ENCODE assay signal across 12 cellular contexts in the genomic region with DNA sequence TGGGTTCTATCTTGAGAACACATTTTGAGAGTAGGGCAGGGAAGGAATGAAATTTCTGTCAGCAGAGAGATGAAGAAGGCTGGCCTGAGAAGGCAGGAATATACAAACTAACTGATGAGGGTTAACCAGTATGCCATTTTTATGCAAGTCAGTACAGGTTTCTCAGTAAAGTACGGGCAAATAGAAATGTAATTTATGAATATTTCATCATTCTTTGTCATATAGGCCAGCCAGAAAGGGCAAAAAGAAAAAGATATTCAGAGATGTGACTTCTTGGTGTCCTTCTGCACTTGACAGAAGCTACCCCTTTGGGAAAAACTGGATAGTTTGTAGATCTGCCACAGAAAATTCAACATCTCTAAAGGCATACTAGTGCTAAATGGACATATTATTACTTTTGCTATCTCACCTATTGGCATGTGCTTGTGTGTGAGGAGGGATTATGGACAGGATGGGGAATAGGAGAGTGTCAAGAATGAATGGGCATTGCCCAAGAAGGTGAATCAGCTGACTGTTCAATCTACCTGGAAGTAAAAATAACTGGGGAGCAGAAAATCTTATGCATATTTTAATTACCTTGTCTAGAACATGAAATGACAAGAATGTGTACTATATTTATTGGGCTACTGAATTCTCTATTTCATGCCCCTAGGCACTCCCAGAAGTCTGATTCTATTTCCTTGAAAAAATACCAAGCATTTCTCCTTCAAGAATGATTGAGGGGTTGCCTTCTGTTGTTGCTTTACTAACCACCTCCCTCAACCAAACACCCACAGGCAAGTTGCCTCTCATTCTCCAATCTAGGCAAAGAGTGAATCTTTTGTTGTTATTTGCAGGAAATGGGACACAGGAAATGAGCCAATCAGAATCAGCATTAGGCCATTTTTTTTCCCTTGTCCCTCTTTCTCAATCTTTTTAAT.
DNase-seq lines count a peak whose midpoint lies in the region; ATAC-seq and TF ChIP-seq lines count a peak whose summit lies in the region.
"Had no signal": no experiment of that assay in that cellular context is flagged by ENCODE, and none has a peak within 500 bp of the region (broad histone marks: within the 10 kb centered on the region; RNA-seq: fewer than 3 reads in every experiment).

No MANE protein-coding gene starts in this region.

- POLR2A ChIA-PET in SK-N-SH (lab: Yijun Ruan, JAX), result no interaction called here

- no peak overlapping the region for H3K4me2 ChIP-seq in SK-N-SH

- peak overlapping the region; percentile 23 to 76 for H3K4me3 Mint-ChIP-seq in stimulated activated naive CD8-positive, alpha-beta T cell treated with anti-CD3 and anti-CD28 coated beads, Interleukin-15, amount 100 ng/mL, for 72 hours
- H3K4me3 Mint-ChIP-seq: B cell had no signal

- H3K9me2 ChIP-seq in SK-N-SH, result no peaks in the 10 kb centered on the region

- ATAC-seq in heart left ventricle, result no peak
- ATAC-seq in Right ventricle myocardium inferior, result no peak
- peak; percentile 46 for ATAC-seq in foreskin keratinocyte
- no peak for ATAC-seq in stimulated activated naive CD8-positive, alpha-beta T cell treated with anti-CD3 and anti-CD28 coated beads, Interleukin-15, amount 100 ng/mL, for 72 hours
- no peak for ATAC-seq in HG03045 (IDR thresholded peaks at IDR 0.05; ENCODE audit: unreplicated experiment)
- ATAC-seq: lower lobe of right lung had no signal

- H3K79me2 ChIP-seq in SK-N-SH (ENCODE audit: insufficient read depth), result no peaks in the 10 kb centered on the region

- H3K27ac ChIP-seq in heart left ventricle (peak overlapping the region in 11 of 12 donors; percentile 20 to 71 (median 45)), SK-N-SH (ENCODE audit: low read depth in 2 of 2, low read length in 1 of 2) (peak overlapping the region; percentile 73 to 100; a peak in 3 of 4 replicates), foreskin keratinocyte (peak overlapping the region; percentile 98)
- H3K27ac ChIP-seq: lower lobe of right lung, right lobe of liver had no signal

- peaks cover 66% of the 10 kb centered on the region for H3K4me1 Mint-ChIP-seq in stimulated activated naive CD8-positive, alpha-beta T cell treated with anti-CD3 and anti-CD28 coated beads, Interleukin-15, amount 100 ng/mL, for 72 hours

- no peaks in the 10 kb centered on the region for H3K27me3 ChIP-seq in heart left ventricle
- no peaks in the 10 kb centered on the region for H3K27me3 ChIP-seq in SK-N-SH (ENCODE audit: insufficient read depth)
- H3K27me3 ChIP-seq in foreskin keratinocyte, result no peaks in the 10 kb centered on the region
- H3K27me3 ChIP-seq: right lobe of liver had no signal

- no peak for DNase-seq in heart left ventricle
- no peak for DNase-seq in Right ventricle myocardium inferior (ENCODE audit: missing footprints)
- no peak for DNase-seq in SK-N-SH
- peak; percentile 96 to 98 for DNase-seq in foreskin keratinocyte
- DNase-seq in stimulated activated naive CD8-positive, alpha-beta T cell treated with anti-CD3 and anti-CD28 coated beads, Interleukin-15, amount 100 ng/mL, for 72 hours, result no peak
- DNase-seq in occipital lobe (lab: John Stamatoyannopoulos, UW), result no peak
- DNase-seq in mesenteric fat pad (ENCODE audit: low spot score), result no peak
- DNase-seq: lower lobe of right lung, right lobe of liver, SHP77 had no signal

- H3K9ac ChIP-seq in SK-N-SH, result no peak overlapping the region; the same call in 1 of the 2 replicates

- TF ChIP-seq RAD21 in SK-N-SH (IDR thresholded peaks at IDR 0.05; ENCODE audit: low read length), result no peak

- H3K4me3 ChIP-seq in heart left ventricle (no peak overlapping the region), SK-N-SH (ENCODE audit: low read depth in 2 of 2, low read length in 1 of 2) (no peak overlapping the region)
- H3K4me3 ChIP-seq: lower lobe of right lung, right lobe of liver had no signal

- no peaks in the 10 kb centered on the region for H4K20me1 ChIP-seq in SK-N-SH (ENCODE audit: insufficient read depth)

- H3K9me3 ChIP-seq in heart left ventricle (peaks cover 0 to 12% (median 0%) of the 10 kb centered on the region in 12 donors), SK-N-SH (no peaks in the 10 kb centered on the region)
- H3K9me3 ChIP-seq: lower lobe of right lung, right lobe of liver had no signal

- H3K4me1 ChIP-seq in heart left ventricle (peaks cover 0 to 34% (median 11%) of the 10 kb centered on the region in 12 donors), SK-N-SH (ENCODE audit: control insufficient read depth in 1 of 2, insufficient read depth in 2 of 2, low read depth in 1 of 2, low read length in 1 of 2) (peaks cover 0 to 44% of the 10 kb centered on the region in 2 experiments; a peak in 3 of 4 replicates), foreskin keratinocyte (peaks cover 47% of the 10 kb centered on the region)
- H3K4me1 ChIP-seq: lower lobe of right lung, right lobe of liver had no signal

- H3K27me3 Mint-ChIP-seq in stimulated activated naive CD8-positive, alpha-beta T cell treated with anti-CD3 and anti-CD28 coated beads, Interleukin-15, amount 100 ng/mL, for 72 hours, result no peaks in the 10 kb centered on the region
- H3K27me3 Mint-ChIP-seq: B cell had no signal

- TF ChIP-seq CTCF in heart left ventricle (IDR thresholded peaks at IDR 0.05) (no peak), SK-N-SH (IDR thresholded peaks at IDR 0.05) (no peak), foreskin keratinocyte (conservative IDR thresholded peaks at IDR 0.05) (no peak)

- H3K9me3 Mint-ChIP-seq in stimulated activated naive CD8-positive, alpha-beta T cell treated with anti-CD3 and anti-CD28 coated beads, Interleukin-15, amount 100 ng/mL, for 72 hours, result peaks cover 12 to 29% of the 10 kb centered on the region in 2 donors

- TF ChIP-seq EP300 in SK-N-SH (IDR thresholded peaks at IDR 0.05; ENCODE audit: borderline replicate concordance in 1 of 2, low read depth in 1 of 2, low read length in 1 of 2), result no peak

- CTCF ChIA-PET in SK-N-SH (lab: Yijun Ruan, JAX), result interaction anchor here (0.8 to 1.3 kb wide), 2 partner anchors 24 to 423 kb away, joined by 3 read pairs; no protein-coding TSS in a partner anchor

- H3F3A ChIP-seq in SK-N-SH (replicated peaks; ENCODE audit: insufficient read depth), result peaks cover 15% of the 10 kb centered on the region

- WGBS in heart left ventricle, 4 donors, result 95 to 98% (median 97%) methylated on average over 1 of the region's 1 CpG
- WGBS in SK-N-SH (ENCODE audit: low lambda C conversion rate), result 80% methylated on average over 1 of the region's 1 CpG

- H2AFZ ChIP-seq in SK-N-SH (ENCODE audit: low read depth), result peak overlapping the region; percentile 37

- intact Hi-C loops in heart left ventricle (cut with DNase I) (no loop called here), Right ventricle myocardium inferior (cut with DNase I) (no loop called here)

- H3K36me3 ChIP-seq in heart left ventricle, result no peaks in the 10 kb centered on the region
- H3K36me3 ChIP-seq in SK-N-SH (replicated peaks in 1 of 2; ENCODE audit: control insufficient read depth in 1 of 2, insufficient read depth in 2 of 2, low read length in 1 of 2), result no peaks in the 10 kb centered on the region
- H3K36me3 ChIP-seq: lower lobe of right lung, right lobe of liver had no signal

- H3K27ac Mint-ChIP-seq in stimulated activated naive CD8-positive, alpha-beta T cell treated with anti-CD3 and anti-CD28 coated beads, Interleukin-15, amount 100 ng/mL, for 72 hours, result peak overlapping the region; percentile 89 to 95
- H3K27ac Mint-ChIP-seq: B cell had no signal

- TF ChIP-seq POLR2A in heart left ventricle (IDR thresholded peaks at IDR 0.05), result no peak

TF ChIP-seq in SK-N-SH, 30 proteins besides CTCF, POLR2A, EP300 and RAD21 (continues in another document):
- TF ChIP-seq FOXM1 (IDR thresholded peaks at IDR 0.05; ENCODE audit: low read depth), result no peak
- TF ChIP-seq JUND (IDR thresholded peaks at IDR 0.05), result no peak
- TF ChIP-seq CHD2 (IDR thresholded peaks at IDR 0.05; ENCODE audit: low read length, partially characterized antibody), result no peak
- no peak for TF ChIP-seq YY1 (IDR thresholded peaks at IDR 0.05; ENCODE audit: low read depth)
- TF ChIP-seq MEF2A (IDR thresholded peaks at IDR 0.05; ENCODE audit: borderline replicate concordance, low read depth), result no peak
- TF ChIP-seq NRF1 (IDR thresholded peaks at IDR 0.05; ENCODE audit: low read depth, low read length), result no peak
- TF ChIP-seq SMC3 (IDR thresholded peaks at IDR 0.05; ENCODE audit: low read depth, low read length), result no peak
- no peak for TF ChIP-seq NFIC (IDR thresholded peaks at IDR 0.05; ENCODE audit: borderline replicate concordance)
- no peak for TF ChIP-seq GATA2 (CRISPR knock-in tag; IDR thresholded peaks at IDR 0.05)
- no peak for TF ChIP-seq ELF1 (IDR thresholded peaks at IDR 0.05)
- no peak for TF ChIP-seq REST (IDR thresholded peaks at IDR 0.05; ENCODE audit: low read depth, low read length)
- TF ChIP-seq RCOR1 (IDR thresholded peaks at IDR 0.05; ENCODE audit: low read length), result no peak
- TF ChIP-seq TCF12 (IDR thresholded peaks at IDR 0.05), result no peak

Comparison
In these comparisons a context has a peak if more than half of its experiments do, and no peak if none do; other contexts are left out.
1. DNase-seq: peak in foreskin keratinocyte (2 of 2); none in heart left ventricle (0 of 5), Right ventricle myocardium inferior (single experiment), SK-N-SH (single experiment), stimulated activated naive CD8-positive, alpha-beta T cell treated with anti-CD3 and anti-CD28 coated beads, Interleukin-15, amount 100 ng/mL, for 72 hours (0 of 2), occipital lobe (single experiment) and mesenteric fat pad (single experiment).
2. H3K27ac ChIP-seq: peak in every context shown above with its lines; median percentile 98 in foreskin keratinocyte; 86 in SK-N-SH; 45 in heart left ventricle.